ENCODE assay signal across 1 cellular context in the genomic region with DNA sequence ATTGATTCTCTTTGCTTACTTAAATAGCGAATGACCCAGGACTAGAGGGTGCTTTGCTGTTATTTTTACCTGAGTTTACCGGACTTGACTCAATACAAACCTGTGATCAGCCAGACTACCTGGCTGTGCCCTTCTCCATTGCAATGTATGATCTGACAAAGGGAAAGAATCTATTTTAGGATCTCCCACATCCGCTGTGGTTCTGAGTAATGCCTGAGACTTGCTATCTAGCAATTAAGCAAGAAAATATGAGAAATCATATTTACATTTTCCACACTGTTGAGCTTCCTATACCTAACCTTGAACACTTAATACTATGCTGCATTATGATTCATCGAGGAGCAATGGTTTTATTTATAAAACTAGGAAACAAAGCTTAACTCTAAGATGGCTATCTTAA.
TF ChIP-seq lines count a peak whose summit lies in the region.

No MANE protein-coding gene starts in this region.

TF ChIP-seq in GM12878, 131 proteins besides CTCF, POLR2A, EP300 and RAD21 (continued from another document):
- peak; percentile 15 for TF ChIP-seq MEF2B (IDR thresholded peaks at IDR 0.05; ENCODE audit: partially characterized antibody, poor library complexity, severe bottlenecking)
TF ChIP-seq in GM12878: peak in this region for 3.
